ENCODE assay signal across 11 cellular contexts in the genomic region with DNA sequence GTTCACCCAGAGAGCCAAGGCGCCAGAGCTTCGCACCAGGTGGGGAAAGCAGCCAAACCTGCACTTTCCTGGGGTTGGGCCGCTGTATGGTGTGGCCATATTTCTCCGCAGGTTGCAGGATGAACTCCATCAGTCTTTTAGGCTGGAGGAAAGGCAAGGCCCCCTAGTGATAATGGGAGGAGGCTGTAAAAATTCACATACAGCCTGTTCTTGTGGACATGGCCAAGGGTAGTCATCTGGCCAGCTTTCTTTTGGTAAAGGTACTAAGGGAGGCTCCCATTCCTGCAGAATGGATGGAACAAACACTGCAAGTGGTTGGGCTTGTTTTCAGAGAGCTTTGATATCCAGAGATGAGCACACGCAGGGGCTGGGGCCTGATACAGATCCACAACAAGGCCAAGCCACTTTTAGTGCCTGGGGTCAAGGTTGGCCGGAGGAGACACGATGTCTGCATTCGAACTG. TPM values are rescaled to one million over a fixed set of nuclear protein-coding genes. Genes with fewer than 3 reads are reported as not detected.
DNase-seq lines count a peak whose midpoint lies in the region; ATAC-seq, FAIRE-seq and TF ChIP-seq lines count a peak whose summit lies in the region.
"Had no signal": no experiment of that assay in that cellular context is flagged by ENCODE, and none has a peak within 500 bp of the region (broad histone marks: within the 10 kb centered on the region; RNA-seq: fewer than 3 reads in every experiment).

No MANE protein-coding gene starts in this region.

- CTCF ChIA-PET in mammary epithelial cell (lab: Charles Lee; ENCODE audit: low non-redundant PET): no interaction called here

- H3K4me3 ChIP-seq in HUES6 (ENCODE audit: low read depth, low read length): peak overlapping the region; percentile 63; the same call in 1 of the 2 replicates
- H3K4me3 ChIP-seq in mammary epithelial cell (replicated peaks in 1 of 3; ENCODE audit: insufficient read depth in 1 of 3, low read depth in 2 of 3, low read length in 3 of 3): no peak overlapping the region
- peak overlapping the region in 2 of 3 donors; percentile 13 to 21 for H3K4me3 ChIP-seq in liver (ENCODE audit: low read depth in 1 of 3, low read length in 3 of 3)
- H3K4me3 ChIP-seq in suprapubic skin: no peak overlapping the region

- no peaks in the 10 kb centered on the region for H4K20me1 ChIP-seq in mammary epithelial cell (ENCODE audit: insufficient read depth, low read length)

- BruUV-seq in mammary epithelial cell (replicated peaks; lab: Mats Ljungman, UMichigan): no TSS peak

- intact Hi-C loops in mammary epithelial cell (cut with micrococcal nuclease): no loop called here

- H3K79me2 ChIP-seq in mammary epithelial cell (ENCODE audit: insufficient read depth, low read length): peaks cover 24% of the 10 kb centered on the region

- H3K27me3 ChIP-seq in HUES6 (ENCODE audit: control insufficient read depth, insufficient read depth, low read length): no peaks in the 10 kb centered on the region
- H3K27me3 ChIP-seq in mammary epithelial cell (ENCODE audit: insufficient read depth, low read length): no peaks in the 10 kb centered on the region
- no peaks in the 10 kb centered on the region for H3K27me3 ChIP-seq in liver (ENCODE audit: control insufficient read depth in 4 of 4, insufficient read depth in 4 of 4, low read length in 3 of 4)
- H3K27me3 ChIP-seq in suprapubic skin: no peaks in the 10 kb centered on the region

- H3K36me3 ChIP-seq in HUES6 (ENCODE audit: control insufficient read depth, insufficient read depth, low read length) (no peaks in the 10 kb centered on the region), mammary epithelial cell (ENCODE audit: insufficient read depth, low read length) (no peaks in the 10 kb centered on the region), liver (ENCODE audit: control insufficient read depth in 4 of 4, insufficient read depth in 3 of 4, low read depth in 1 of 4, low read length in 3 of 4) (no peaks in the 10 kb centered on the region), suprapubic skin (no peaks in the 10 kb centered on the region)

- TF ChIP-seq CTCF in mammary epithelial cell (conservative IDR thresholded peaks at IDR 0.05 in 1 of 2, IDR thresholded peaks at IDR 0.05 in 1 of 2; ENCODE audit: extremely low read depth in 1 of 2, insufficient read depth in 1 of 2, low read depth in 1 of 2, low read length in 2 of 2): no peak
- TF ChIP-seq CTCF in liver (IDR thresholded peaks at IDR 0.05; ENCODE audit: low read depth, low read length, missing input control): no peak
- no peak for TF ChIP-seq CTCF in suprapubic skin (IDR thresholded peaks at IDR 0.05)
- no peak for TF ChIP-seq CTCF in D721Med (IDR thresholded peaks at IDR 0.05; ENCODE audit: insufficient read depth, missing control alignments)

- H3K9me3 ChIP-seq in HUES6 (ENCODE audit: control insufficient read depth, insufficient read depth, low read depth, low read length): no peaks in the 10 kb centered on the region
- no peaks in the 10 kb centered on the region for H3K9me3 ChIP-seq in mammary epithelial cell (replicated peaks; ENCODE audit: insufficient read depth, low read length)
- H3K9me3 ChIP-seq in liver (ENCODE audit: control insufficient read depth in 4 of 4, low read length in 3 of 4): no peaks in the 10 kb centered on the region
- no peaks in the 10 kb centered on the region for H3K9me3 ChIP-seq in suprapubic skin

- H3K4me2 ChIP-seq in mammary epithelial cell (ENCODE audit: insufficient read depth, low read depth, low read length): peak overlapping the region; percentile 91

- no peak for TF ChIP-seq EP300 in suprapubic skin (IDR thresholded peaks at IDR 0.05)

- peaks cover 44% of the 10 kb centered on the region for H3K4me1 ChIP-seq in HUES6 (ENCODE audit: control insufficient read depth, insufficient read depth, low read length)
- H3K4me1 ChIP-seq in mammary epithelial cell (ENCODE audit: insufficient read depth, low read length): peaks cover 35% of the 10 kb centered on the region
- H3K4me1 ChIP-seq in liver (ENCODE audit: control insufficient read depth in 4 of 4, insufficient read depth in 4 of 4, low read length in 3 of 4): peaks cover 15 to 50% (median 30%) of the 10 kb centered on the region in 4 donors
- peaks cover 22% of the 10 kb centered on the region for H3K4me1 ChIP-seq in suprapubic skin

- no peak for FAIRE-seq in D721Med (lab: Jason Lieb, UNC)
- FAIRE-seq: GM19239 had no signal

- DNase-seq in mammary epithelial cell (no peak), suprapubic skin (ENCODE audit: low spot score in 2 of 2) (no peak), cerebellar cortex (ENCODE audit: low spot score) (no peak), NCI-H345 (lab: John Stamatoyannopoulos, UW) (no peak), D721Med (ENCODE audit: insufficient read length, low spot score) (no peak)
- DNase-seq: activated naive CD4-positive, alpha-beta T cell treated with Interleukin-2 at 50 U/mL for 16 hours; NCI-H2171 had no signal

- no peak for TF ChIP-seq RAD21 in liver (IDR thresholded peaks at IDR 0.05)

- peak overlapping the region; percentile 83; the same call in 1 of the 2 replicates for H3K27ac ChIP-seq in HUES6 (ENCODE audit: low read depth, low read length)
- H3K27ac ChIP-seq in mammary epithelial cell (ENCODE audit: insufficient read depth, low read depth, low read length): peak overlapping the region; percentile 94
- peak overlapping the region; percentile 92 to 97 for H3K27ac ChIP-seq in liver (ENCODE audit: low read depth in 1 of 2, low read length in 2 of 2)
- peak overlapping the region; percentile 88 for H3K27ac ChIP-seq in suprapubic skin

- no peak for TF ChIP-seq POLR2A in suprapubic skin (IDR thresholded peaks at IDR 0.05)

- H3K9ac ChIP-seq in HUES6 (ENCODE audit: low read length) (peak overlapping the region; percentile 86), mammary epithelial cell (ENCODE audit: insufficient read depth, low read length) (peak overlapping the region; percentile 53), liver (ENCODE audit: low read depth in 1 of 2, low read length in 2 of 2) (peak overlapping the region; percentile 70 to 83)

- no peak overlapping the region for H2AFZ ChIP-seq in mammary epithelial cell (ENCODE audit: low read depth, low read length)

- no peak for ATAC-seq in HG03460 (IDR thresholded peaks at IDR 0.05; ENCODE audit: unreplicated experiment)

- dilution Hi-C loops in mammary epithelial cell (cut with HindIII; ENCODE audit: low sequenced_read_pairs): no loop called here

- in situ Hi-C loops in mammary epithelial cell (cut with MboI; ENCODE audit: low sequenced_read_pairs in 2 of 2): loop anchor here (25.0 kb wide), 1 partner anchor 420 kb away; no protein-coding TSS in a partner anchor

- 100% methylated on average over 8 of the region's 8 CpGs for WGBS in mammary epithelial cell (ENCODE audit: low coverage, missing lambda C conversion rate)
- 47% methylated on average over 8 of the region's 8 CpGs for WGBS in liver
- WGBS in suprapubic skin: 66% methylated on average over 8 of the region's 8 CpGs

TF ChIP-seq in liver, 16 proteins besides CTCF, POLR2A, EP300 and RAD21 (continues in another document):
- TF ChIP-seq EGR1 (IDR thresholded peaks at IDR 0.05; ENCODE audit: low read depth in 2 of 2) (no peak), FOXA2 (IDR thresholded peaks at IDR 0.05) (no peak), GABPA (IDR thresholded peaks at IDR 0.05 in 1 of 2, conservative IDR thresholded peaks at IDR 0.05 in 1 of 2) (no peak), TAF1 (conservative IDR thresholded peaks at IDR 0.05) (no peak), FOXA1 (IDR thresholded peaks at IDR 0.05) (no peak), JUND (IDR thresholded peaks at IDR 0.05) (no peak), HNF4G (IDR thresholded peaks at IDR 0.05) (no peak)
- TF ChIP-seq, protein P1, sequence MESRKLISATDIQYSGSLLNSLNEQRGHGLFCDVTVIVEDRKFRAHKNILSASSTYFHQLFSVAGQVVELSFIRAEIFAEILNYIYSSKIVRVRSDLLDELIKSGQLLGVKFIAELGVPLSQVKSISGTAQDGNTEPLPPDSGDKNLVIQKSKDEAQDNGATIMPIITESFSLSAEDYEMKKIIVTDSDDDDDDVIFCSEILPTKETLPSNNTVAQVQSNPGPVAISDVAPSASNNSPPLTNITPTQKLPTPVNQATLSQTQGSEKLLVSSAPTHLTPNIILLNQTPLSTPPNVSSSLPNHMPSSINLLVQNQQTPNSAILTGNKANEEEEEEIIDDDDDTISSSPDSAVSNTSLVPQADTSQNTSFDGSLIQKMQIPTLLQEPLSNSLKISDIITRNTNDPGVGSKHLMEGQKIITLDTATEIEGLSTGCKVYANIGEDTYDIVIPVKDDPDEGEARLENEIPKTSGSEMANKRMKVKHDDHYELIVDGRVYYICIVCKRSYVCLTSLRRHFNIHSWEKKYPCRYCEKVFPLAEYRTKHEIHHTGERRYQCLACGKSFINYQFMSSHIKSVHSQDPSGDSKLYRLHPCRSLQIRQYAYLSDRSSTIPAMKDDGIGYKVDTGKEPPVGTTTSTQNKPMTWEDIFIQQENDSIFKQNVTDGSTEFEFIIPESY (IDR thresholded peaks at IDR 0.05): no peak
- TF ChIP-seq, protein P2, sequence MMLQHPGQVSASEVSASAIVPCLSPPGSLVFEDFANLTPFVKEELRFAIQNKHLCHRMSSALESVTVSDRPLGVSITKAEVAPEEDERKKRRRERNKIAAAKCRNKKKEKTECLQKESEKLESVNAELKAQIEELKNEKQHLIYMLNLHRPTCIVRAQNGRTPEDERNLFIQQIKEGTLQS (IDR thresholded peaks at IDR 0.05): no peak

RNA-seq across cellular contexts. Expression of a gene that starts 29.6 kb away (rescaled TPM):
- total RNA-seq in mammary epithelial cell (not detected), liver (under 1 TPM in 1 of 2 donors, not detected in 1; 0.14 TPM), suprapubic skin (not detected)
- polyA plus RNA-seq in mammary epithelial cell (not detected), liver (not detected)
- not detected for polyA minus RNA-seq in mammary epithelial cell

RNA-seq across cellular contexts. Expression of a gene that starts 40.8 kb away (rescaled TPM):
- total RNA-seq in mammary epithelial cell: 10 to 100 TPM; 11.7 to 18.7 TPM
- polyA plus RNA-seq in mammary epithelial cell: 10.5 TPM
- 25.8 TPM for polyA minus RNA-seq in mammary epithelial cell
- 10 to 100 TPM in 1 of 2 donors, 1 to 10 TPM in 1; 5.4 to 22.6 TPM for total RNA-seq in liver
- polyA plus RNA-seq in liver: 1 to 10 TPM; 1.2 to 2.2 TPM
- 10 to 100 TPM; 51.6 to 71.1 (median 60.9) TPM for total RNA-seq in suprapubic skin

Comparison
In these comparisons a context has a peak if more than half of its experiments do, and no peak if none do; other contexts are left out.
1. H3K4me3 ChIP-seq: peak in HUES6 (single experiment) and liver (2 of 3); none in mammary epithelial cell (0 of 3) and suprapubic skin (single experiment).
2. Peak in every context shown above with its lines, with median percentiles within 50 percentile points of each other: H3K27ac ChIP-seq and H3K9ac ChIP-seq.